ENCODE assay signal across 28 cellular contexts in the genomic region with DNA sequence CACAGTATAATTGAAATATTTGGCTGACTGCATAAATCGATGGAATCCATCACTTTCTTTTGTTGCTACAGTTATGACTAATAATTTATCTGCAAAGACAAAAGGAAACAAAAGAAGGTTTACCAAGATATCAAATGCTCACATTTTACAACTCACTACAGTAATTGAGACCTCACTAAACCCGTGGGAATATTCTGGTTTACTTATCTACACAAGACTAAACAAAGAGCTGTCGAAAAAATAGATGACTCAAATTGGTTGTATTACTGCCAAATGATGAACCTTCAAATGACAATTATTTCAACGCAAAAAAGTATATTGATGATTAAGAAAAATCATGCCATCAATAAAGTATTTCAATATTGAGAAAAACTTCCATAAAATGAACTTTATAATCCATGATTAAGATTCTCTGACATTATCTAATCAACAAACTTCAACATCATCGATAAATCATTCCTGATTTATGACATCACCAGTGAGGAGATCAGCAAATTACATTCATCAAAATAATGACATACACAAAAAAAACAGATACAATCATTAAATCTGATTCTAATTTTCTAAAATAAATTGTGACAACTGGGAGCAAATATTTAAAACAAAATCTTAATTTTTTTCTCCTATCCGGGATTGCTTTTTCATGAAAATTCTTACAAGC. TPM values are rescaled to one million over a fixed set of nuclear protein-coding genes. Genes with fewer than 3 reads are reported as not detected.
DNase-seq lines count a peak whose midpoint lies in the region; ATAC-seq, FAIRE-seq and TF ChIP-seq lines count a peak whose summit lies in the region.
"Had no signal": no experiment of that assay in that cellular context is flagged by ENCODE, and none has a peak within 500 bp of the region (broad histone marks: within the 10 kb centered on the region; RNA-seq: fewer than 3 reads in every experiment).

No MANE protein-coding gene starts in this region.

- DNase-seq in Calu3 (no peak), NCI-H226 (peak; percentile 38), endothelial cell of umbilical vein (ENCODE audit: low read depth, low spot score) (no peak), urothelium cell line (ENCODE audit: low spot score) (no peak), NCI-H2196 (lab: John Stamatoyannopoulos, UW; ENCODE audit: unreplicated experiment) (no peak), posterior cingulate gyrus (no peak)
- DNase-seq: activated CD8-positive, alpha-beta memory T cell treated with anti-CD3 and anti-CD28 coated beads, Interleukin-2, amount 50 U/mL, for 48 hours; activated effector memory CD4-positive, alpha-beta T cell treated with Interleukin-2 at 50 U/mL for 16 hours; DMS153; dorsolateral prefrontal cortex; GOT3; left lung; NCI-H1092 treated with DMSO at 0.1 percent for 48 hours; NCI-H2029 treated with DMSO at 0.1 percent for 48 hours; NCI-H524; SK-N-SH; stimulated activated CD4-positive, alpha-beta T cell treated with anti-CD3 and anti-CD28 coated beads, Interleukin-4, amount 100 ng/mL, for 1 hour; stimulated activated naive CD8-positive, alpha-beta T cell treated with anti-CD3 and anti-CD28 coated beads, Interleukin-15, amount 100 ng/mL, for 72 hours; uterus; WERI-Rb-1 had no signal

- FAIRE-seq in endothelial cell of umbilical vein (lab: Jason Lieb, UNC): no peak
- FAIRE-seq in urothelium cell line (lab: Jason Lieb, UNC): no peak
- FAIRE-seq: GM19239 had no signal

- BruUV-seq in Calu3 (replicated peaks; lab: Mats Ljungman, UMichigan) (no TSS peak), endothelial cell of umbilical vein (replicated peaks; lab: Mats Ljungman, UMichigan) (no TSS peak)

- no peak for ATAC-seq in HG03280 (IDR thresholded peaks at IDR 0.05; ENCODE audit: unreplicated experiment)
- ATAC-seq: left lung; stimulated activated naive CD8-positive, alpha-beta T cell treated with anti-CD3 and anti-CD28 coated beads, Interleukin-15, amount 100 ng/mL, for 72 hours had no signal

- no peak overlapping the region for H2AFZ ChIP-seq in endothelial cell of umbilical vein (ENCODE audit: low read depth, low read length)

- no peaks in the 10 kb centered on the region for H3K9me1 ChIP-seq in endothelial cell of umbilical vein (replicated peaks; ENCODE audit: control insufficient read depth, extremely low read depth, insufficient read depth, low read length)

- peaks cover 12% of the 10 kb centered on the region for H3K4me1 ChIP-seq in endothelial cell of umbilical vein (ENCODE audit: control insufficient read depth, extremely low read depth, insufficient read depth, low read length)
- H3K4me1 ChIP-seq: prostate gland had no signal

- peak overlapping the region; percentile 70 for H3K27ac Mint-ChIP-seq in Calu3 (ENCODE audit: unreplicated experiment)
- peak overlapping the region in 2 of 3 experiments; percentile 27 to 30 for H3K27ac Mint-ChIP-seq in nephron
- H3K27ac Mint-ChIP-seq: stimulated activated naive CD8-positive, alpha-beta T cell treated with anti-CD3 and anti-CD28 coated beads, Interleukin-15, amount 100 ng/mL, for 72 hours had no signal

- peaks cover 2 to 15% of the 10 kb centered on the region in 2 experiments for H3K36me3 ChIP-seq in endothelial cell of umbilical vein (ENCODE audit: control insufficient read depth in 2 of 2, extremely low read depth in 1 of 2, insufficient read depth in 2 of 2, low read length in 2 of 2)
- H3K36me3 ChIP-seq: prostate gland, uterus, WERI-Rb-1 had no signal

- H4K20me1 ChIP-seq in endothelial cell of umbilical vein (replicated peaks; ENCODE audit: control insufficient read depth, extremely low read depth, insufficient read depth, low read length): peaks cover 6% of the 10 kb centered on the region

- no peak overlapping the region for H3K9ac ChIP-seq in endothelial cell of umbilical vein (replicated peaks; ENCODE audit: extremely low read depth, insufficient read depth, low read length)
- H3K9ac ChIP-seq: SK-N-SH had no signal

- CTCF ChIA-PET in Calu3 (lab: Charles Lee) (no interaction called here), endothelial cell of umbilical vein (lab: Charles Lee) (no interaction called here)

- no peak for TF ChIP-seq POLR2A in endothelial cell of umbilical vein (IDR thresholded peaks at IDR 0.05; ENCODE audit: low read depth, low read length)

- TF ChIP-seq CTCF in Calu3 (IDR thresholded peaks at IDR 0.05; ENCODE audit: unreplicated experiment) (no peak), endothelial cell of umbilical vein (IDR thresholded peaks at IDR 0.05; ENCODE audit: extremely low read depth in 1 of 2, insufficient read depth in 1 of 2, low read depth in 1 of 2, low read length in 2 of 2) (no peak), nephron (IDR thresholded peaks at IDR 0.05; ENCODE audit: unreplicated experiment in 3 of 3) (no peak)

- H3K79me2 ChIP-seq in endothelial cell of umbilical vein (ENCODE audit: control insufficient read depth, insufficient read depth, low read length): peaks cover 72% of the 10 kb centered on the region

- no peak overlapping the region for H3K4me3 ChIP-seq in endothelial cell of umbilical vein (replicated peaks in 1 of 3; ENCODE audit: insufficient read depth in 1 of 3, low read depth in 1 of 3, low read length in 3 of 3)
- H3K4me3 ChIP-seq: cardiac muscle cell, dorsolateral prefrontal cortex, left lung, prostate gland, skin epidermis, uterus had no signal

- H3K4me2 ChIP-seq in endothelial cell of umbilical vein (ENCODE audit: insufficient read depth, low read length): no peak overlapping the region
- H3K4me2 ChIP-seq: SK-N-SH had no signal

- no peak overlapping the region for H3K27ac ChIP-seq in endothelial cell of umbilical vein (ENCODE audit: insufficient read depth, low read depth, low read length)
- H3K27ac ChIP-seq: cardiac muscle cell, dorsolateral prefrontal cortex, prostate gland, RWPE1, skin epidermis, WERI-Rb-1 had no signal

- intact Hi-C loops in Calu3 (cut with micrococcal nuclease; ENCODE audit: unreplicated experiment): no loop called here
- intact Hi-C loops in endothelial cell of umbilical vein (cut with micrococcal nuclease): no loop called here
- intact Hi-C loops in posterior cingulate gyrus (cut with DNase I): no loop called here

- H3K4me1 Mint-ChIP-seq in Calu3 (ENCODE audit: low read depth, unreplicated experiment) (peaks cover 11% of the 10 kb centered on the region), nephron (peaks cover 23% of the 10 kb centered on the region)
- H3K4me1 Mint-ChIP-seq: neural crest cell; stimulated activated naive CD8-positive, alpha-beta T cell treated with anti-CD3 and anti-CD28 coated beads, Interleukin-15, amount 100 ng/mL, for 72 hours had no signal

- H3K9me3 ChIP-seq in endothelial cell of umbilical vein (replicated peaks; ENCODE audit: control insufficient read depth, insufficient read depth, low read length): no peaks in the 10 kb centered on the region
- H3K9me3 ChIP-seq: left lung, prostate gland, SK-N-SH, uterus had no signal

- POLR2A ChIA-PET in endothelial cell of umbilical vein (lab: Charles Lee): no interaction called here

- H3K9me3 Mint-ChIP-seq in Calu3 (ENCODE audit: low read depth, unreplicated experiment) (peaks cover 6% of the 10 kb centered on the region), nephron (peaks cover 4% of the 10 kb centered on the region)

- H3K4me3 Mint-ChIP-seq in Calu3 (ENCODE audit: low read depth, unreplicated experiment) (no peak overlapping the region), nephron (no peak overlapping the region)
- H3K4me3 Mint-ChIP-seq: neural crest cell; stimulated activated naive CD8-positive, alpha-beta T cell treated with anti-CD3 and anti-CD28 coated beads, Interleukin-15, amount 100 ng/mL, for 72 hours had no signal

- H3K36me3 Mint-ChIP-seq in Calu3 (ENCODE audit: insufficient read depth, unreplicated experiment) (peaks cover 24% of the 10 kb centered on the region), nephron (ENCODE audit: low read depth) (peaks cover 53% of the 10 kb centered on the region)

- dilution Hi-C loops in endothelial cell of umbilical vein (cut with MboI; ENCODE audit: extremely low pct_ligation_motif_present, low sequenced_read_pairs): no loop called here

- H3K27me3 ChIP-seq in endothelial cell of umbilical vein (ENCODE audit: control insufficient read depth in 2 of 2, insufficient read depth in 2 of 2, low read length in 2 of 2): no peaks in the 10 kb centered on the region
- H3K27me3 ChIP-seq: cardiac muscle cell, dorsolateral prefrontal cortex, left lung, uterus had no signal

- H3K27me3 Mint-ChIP-seq in Calu3 (ENCODE audit: unreplicated experiment): no peaks in the 10 kb centered on the region
- H3K27me3 Mint-ChIP-seq in nephron (ENCODE audit: low read depth): no peaks in the 10 kb centered on the region
- H3K27me3 Mint-ChIP-seq: stimulated activated naive CD8-positive, alpha-beta T cell treated with anti-CD3 and anti-CD28 coated beads, Interleukin-15, amount 100 ng/mL, for 72 hours had no signal

TF ChIP-seq in endothelial cell of umbilical vein, 7 proteins besides CTCF, POLR2A, EP300 and RAD21:
- TF ChIP-seq MYC (IDR thresholded peaks at IDR 0.05; ENCODE audit: low read depth, low read length) (no peak), JUN (IDR thresholded peaks at IDR 0.05; ENCODE audit: borderline replicate concordance, insufficient read depth, insufficient read length, low read depth) (peak; percentile 5)

RNA-seq across cellular contexts. Expression of a gene that starts 36.7 kb away (rescaled TPM):
- 84.0 and 123 TPM in 2 replicates for total RNA-seq in Calu3 (2022)
- total RNA-seq in endothelial cell of umbilical vein: 193 and 228 TPM in 2 replicates
- polyA plus RNA-seq in endothelial cell of umbilical vein: 22.6 and 36.1 TPM in 2 replicates
- polyA plus RNA-seq in endothelial cell of umbilical vein (2011; cell fraction: cytosol; rRNA removed): 46.7 and 47.7 TPM in 2 replicates
- polyA plus RNA-seq in endothelial cell of umbilical vein (2011; cell fraction: nucleus; rRNA removed): 85.2 and 127 TPM in 2 replicates
- polyA plus RNA-seq in endothelial cell of umbilical vein (2012): 286 and 373 TPM in 2 replicates
- 64.7 and 67.6 TPM in 2 replicates for polyA minus RNA-seq in endothelial cell of umbilical vein
- polyA minus RNA-seq in endothelial cell of umbilical vein (2011; cell fraction: cytosol; rRNA and poly(A)+ RNA removed): 5.3 TPM
- polyA minus RNA-seq in endothelial cell of umbilical vein (2011; cell fraction: nucleus; rRNA and poly(A)+ RNA removed): 176 and 243 TPM in 2 replicates
